1 cellular context compared by ENCODE assay signal in genomic region chr20:45946149-45946970, GRCh38.
TF ChIP-seq lines count a peak whose summit lies in the region.

No MANE protein-coding gene starts in this region.

TF ChIP-seq in HEK293T, 16 proteins besides CTCF, POLR2A, EP300 and RAD21:
- TF ChIP-seq FOXM1 (IDR thresholded peaks at IDR 0.05; ENCODE audit: borderline replicate concordance), result no peak
- no peak for TF ChIP-seq CTBP1 (IDR thresholded peaks at IDR 0.05; ENCODE audit: borderline replicate concordance)
- no peak for TF ChIP-seq TARDBP (IDR thresholded peaks at IDR 0.05)
- TF ChIP-seq SP1 (IDR thresholded peaks at IDR 0.05), result no peak
- no peak for TF ChIP-seq L3MBTL2 (conservative IDR thresholded peaks at IDR 0.05)
- TF ChIP-seq LEF1 (IDR thresholded peaks at IDR 0.05; ENCODE audit: borderline replicate concordance), result no peak
- no peak for TF ChIP-seq HDGF (IDR thresholded peaks at IDR 0.05; ENCODE audit: borderline replicate concordance)
- no peak for TF ChIP-seq FOXA1 (IDR thresholded peaks at IDR 0.05)
- no peak for TF ChIP-seq ZNF384 (IDR thresholded peaks at IDR 0.05)
- no peak for TF ChIP-seq BHLHE40 (IDR thresholded peaks at IDR 0.05; ENCODE audit: borderline replicate concordance)
TF ChIP-seq in HEK293T: peak in this region for 0.
